In genomic region chr22:36387914-36388864, GRCh38 we compare ENCODE assay signal across 8 cellular contexts. TPM values are rescaled to one million over a fixed set of nuclear protein-coding genes. Genes with fewer than 3 reads are reported as not detected.
A peak's percentile ranks its signal among the peaks of the same experiment; 100 is the strongest.
DNase-seq lines count a peak whose midpoint lies in the region; ATAC-seq and TF ChIP-seq lines count a peak whose summit lies in the region.

Gene MYH9, minus strand, starts transcription at chr22:36387967. Its CDS starts 38,731 bp downstream, at chr22:36349236.

- peaks cover 56% of the 10 kb centered on the region for H3K79me2 ChIP-seq in smooth muscle cell (ENCODE audit: low read depth)

- CTCF ChIA-PET in AG04450 (lab: Charles Lee): interaction anchor here (0.6 kb wide), 1 partner anchor 82 kb away, joined by 4 read pairs; no protein-coding TSS in a partner anchor
- CTCF ChIA-PET in activated B cell treated with CpG ODN at 0.5 μM for 24 hours (lab: Charles Lee): interaction anchor here (0.9 to 1.0 kb wide), 2 partner anchors 18 to 55 kb away, joined by 3 read pairs; no protein-coding TSS in a partner anchor

- H3K9me3 Mint-ChIP-seq in activated B cell treated with CpG ODN at 0.5 μM for 24 hours: no peaks in the 10 kb centered on the region

- H3K27ac ChIP-seq in AG04450 (ENCODE audit: low read depth, low read length): peak within 1 kb of the TSS; percentile 85
- H3K27ac ChIP-seq in caudate nucleus (ENCODE audit: low read depth, low read length): peak within 1 kb of the TSS; percentile 93
- peak within 1 kb of the TSS; percentile 85 for H3K27ac ChIP-seq in smooth muscle cell (ENCODE audit: low read depth)

- H3K4me3 Mint-ChIP-seq in activated B cell treated with CpG ODN at 0.5 μM for 24 hours: peak within 1 kb of the TSS; percentile 94

- no peaks in the 10 kb centered on the region for H3K27me3 Mint-ChIP-seq in activated B cell treated with CpG ODN at 0.5 μM for 24 hours

- WGBS in smooth muscle cell (ENCODE audit: low lambda C conversion rate): 2% methylated on average over 50 of the region's 55 CpGs

- DNase-seq in AG04450 (ENCODE audit: low read depth, low spot score) (peak; percentile 100), NCI-H345 (lab: John Stamatoyannopoulos, UW) (peak; percentile 98), activated B cell treated with CpG ODN at 0.5 μM for 24 hours (peak; percentile 97), caudate nucleus (lab: John Stamatoyannopoulos, UW) (peak; percentile 79 to 100 (median 99)), iPS-NIHi7 (ENCODE audit: extremely low spot score) (peak; percentile 98), smooth muscle cell (lab: John Stamatoyannopoulos, UW; ENCODE audit: unreplicated experiment) (peak; percentile 97)

- no peak for TF ChIP-seq CTCF in AG04450 (IDR thresholded peaks at IDR 0.05; ENCODE audit: low read depth, low read length)
- TF ChIP-seq CTCF in activated B cell treated with CpG ODN at 0.5 μM for 24 hours (IDR thresholded peaks at IDR 0.05): no peak
- no peak for TF ChIP-seq CTCF in smooth muscle cell (IDR thresholded peaks at IDR 0.05; ENCODE audit: borderline replicate concordance, insufficient read depth, poor library complexity, severe bottlenecking)

- ATAC-seq in GM18909 (IDR thresholded peaks at IDR 0.05; ENCODE audit: poor library complexity, unreplicated experiment) (peak; percentile 72), HG03175 (IDR thresholded peaks at IDR 0.05; ENCODE audit: unreplicated experiment) (peak; percentile 72), activated B cell treated with CpG ODN at 0.5 μM for 24 hours (ENCODE audit: low read depth) (peak; percentile 79)

- peak within 1 kb of the TSS; percentile 89 for H3K4me2 ChIP-seq in smooth muscle cell

- peak within 1 kb of the TSS; percentile 6 for H2AFZ ChIP-seq in smooth muscle cell (ENCODE audit: low read depth)

- H3K36me3 ChIP-seq in smooth muscle cell (ENCODE audit: low read depth): no peaks in the 10 kb centered on the region

- peaks cover 12% of the 10 kb centered on the region for H3K4me1 ChIP-seq in smooth muscle cell (ENCODE audit: low read depth)

- H3K9me3 ChIP-seq in AG04450 (ENCODE audit: control insufficient read depth, insufficient read depth, low read length) (peaks cover 3% of the 10 kb centered on the region; the same call in 1 of the 2 replicates), smooth muscle cell (replicated peaks; ENCODE audit: low read depth) (no peaks in the 10 kb centered on the region)

- intact Hi-C loops in activated B cell treated with CpG ODN at 0.5 μM for 24 hours (cut with micrococcal nuclease): loop anchor here (1.0 to 5.0 kb wide), 6 partner anchors 17 to 93 kb away; partner anchors contain the start of gene TXN2

- H3K27ac Mint-ChIP-seq in activated B cell treated with CpG ODN at 0.5 μM for 24 hours: peak within 1 kb of the TSS; percentile 97

- H3F3A ChIP-seq in smooth muscle cell (ENCODE audit: low read depth): peaks cover 19% of the 10 kb centered on the region

- H3K4me3 ChIP-seq in AG04450 (ENCODE audit: low read depth, low read length): peak within 1 kb of the TSS; percentile 96
- peak within 1 kb of the TSS; percentile 86 for H3K4me3 ChIP-seq in smooth muscle cell

- H3K36me3 Mint-ChIP-seq in activated B cell treated with CpG ODN at 0.5 μM for 24 hours (ENCODE audit: low read depth): peaks cover 27% of the 10 kb centered on the region

- POLR2A ChIA-PET in AG04450 (lab: Yijun Ruan, JAX): interaction anchor here (0.6 to 3.6 kb wide), 32 partner anchors 9 to 142 kb away, joined by 3 to 88 read pairs (median 7); partner anchors contain the start of gene TXN2
- POLR2A ChIA-PET in activated B cell treated with CpG ODN at 0.5 μM for 24 hours (lab: Charles Lee): interaction anchor here (0.5 to 6.8 kb wide), 22 partner anchors 10 to 388 kb away, joined by 3 to 126 read pairs (median 7); partner anchors contain the start of gene IFT27

- H3K9ac ChIP-seq in smooth muscle cell (ENCODE audit: low read depth): peak within 1 kb of the TSS; percentile 79

- peaks cover 61% of the 10 kb centered on the region for H3K4me1 Mint-ChIP-seq in activated B cell treated with CpG ODN at 0.5 μM for 24 hours

- H4K20me1 ChIP-seq in smooth muscle cell (ENCODE audit: low read depth): peaks cover 41% of the 10 kb centered on the region

- no peaks in the 10 kb centered on the region for H3K27me3 ChIP-seq in AG04450 (ENCODE audit: control insufficient read depth, insufficient read depth, low read length)
- H3K27me3 ChIP-seq in smooth muscle cell (ENCODE audit: low read depth): no peaks in the 10 kb centered on the region

RNA-seq across cellular contexts. Expression of gene MYH9, which starts in this region (rescaled TPM):
- polyA plus RNA-seq in AG04450 (2011; rRNA removed): 338 and 432 TPM in 2 replicates
- 1,487 and 1,729 TPM in 2 replicates for polyA minus RNA-seq in AG04450 (2011; rRNA and poly(A)+ RNA removed)
- 714 and 755 TPM in 2 replicates for total RNA-seq in activated B cell treated with CpG ODN at 0.5 μM for 24 hours
- total RNA-seq in smooth muscle cell: 350 and 378 TPM in 2 replicates
- polyA plus RNA-seq in smooth muscle cell: 361 and 382 TPM in 2 replicates

Comparison
In these comparisons a context has a peak if more than half of its experiments do, and no peak if none do; other contexts are left out.
1. Peak in every context shown above with its lines: DNase-seq, ATAC-seq, H3K4me3 ChIP-seq and H3K27ac ChIP-seq.